Comparison of ENCODE assay signal across 21 cellular contexts in the genomic region with DNA sequence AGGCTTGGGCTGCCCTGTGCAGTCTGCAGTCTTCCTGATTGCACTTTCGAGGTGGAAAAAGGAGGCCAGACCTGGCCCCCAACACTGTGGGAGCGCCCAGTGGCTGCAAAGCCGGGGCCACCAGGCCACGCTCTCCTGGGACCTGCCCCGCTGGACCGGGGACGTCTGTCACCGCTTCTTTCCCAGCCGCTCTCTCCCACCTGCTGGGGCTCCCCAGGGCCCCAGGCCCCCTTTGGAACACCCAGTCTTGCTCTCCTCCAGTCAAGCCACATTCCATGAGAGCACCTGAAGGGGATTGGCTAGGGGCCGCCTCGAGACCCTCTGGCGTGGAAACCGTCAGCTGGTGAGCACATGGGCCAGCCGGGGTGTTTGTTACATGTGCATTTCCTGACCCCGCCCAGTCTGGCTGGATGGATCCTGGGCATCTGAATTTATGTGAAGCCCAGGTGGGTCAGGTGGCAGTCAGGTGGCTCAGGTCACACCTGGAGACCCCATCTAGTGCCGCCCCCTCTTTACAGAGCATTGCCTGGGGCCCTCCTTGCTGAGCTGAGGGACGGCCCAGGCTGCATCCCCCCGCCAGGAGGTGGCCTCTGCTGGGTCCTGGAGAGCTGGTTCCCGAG. TPM values are rescaled to one million over a fixed set of nuclear protein-coding genes. Genes with fewer than 3 reads are reported as not detected.
A peak's percentile ranks its signal among the peaks of the same experiment; 100 is the strongest.
DNase-seq lines count a peak whose midpoint lies in the region; ATAC-seq and TF ChIP-seq lines count a peak whose summit lies in the region.
"Had no signal": no experiment of that assay in that cellular context is flagged by ENCODE, and none has a peak within 500 bp of the region (broad histone marks: within the 10 kb centered on the region; RNA-seq: fewer than 3 reads in every experiment).

No MANE protein-coding gene starts in this region.

- H3K9ac ChIP-seq in endodermal cell (ENCODE audit: extremely low read depth, low read length, poor library complexity, severe bottlenecking): no peak overlapping the region
- H3K9ac ChIP-seq: SK-N-SH had no signal

- no peak overlapping the region for H3K4me3 Mint-ChIP-seq in endodermal cell
- H3K4me3 Mint-ChIP-seq: B cell had no signal

- no peak for ATAC-seq in heart right ventricle
- ATAC-seq in mucosa of descending colon: no peak
- ATAC-seq in upper lobe of right lung: no peak
- no peak for ATAC-seq in HG03442 (IDR thresholded peaks at IDR 0.05; ENCODE audit: unreplicated experiment)

- H3K27ac ChIP-seq in left ventricle myocardium inferior (replicated peaks) (no peak overlapping the region), heart right ventricle (no peak overlapping the region), endodermal cell (ENCODE audit: low read depth, low read length) (no peak overlapping the region), upper lobe of right lung (no peak overlapping the region)

- H3K27ac Mint-ChIP-seq in endodermal cell: no peak overlapping the region
- H3K27ac Mint-ChIP-seq: B cell had no signal

- H3K4me1 ChIP-seq in left ventricle myocardium inferior (no peaks in the 10 kb centered on the region), heart right ventricle (no peaks in the 10 kb centered on the region), endodermal cell (ENCODE audit: control insufficient read depth, insufficient read depth, low read length) (no peaks in the 10 kb centered on the region), mucosa of descending colon (ENCODE audit: low read depth) (no peaks in the 10 kb centered on the region), upper lobe of right lung (no peaks in the 10 kb centered on the region)

- no peak for TF ChIP-seq CTCF in left ventricle myocardium inferior (IDR thresholded peaks at IDR 0.05; ENCODE audit: borderline replicate concordance)
- TF ChIP-seq CTCF in heart right ventricle (IDR thresholded peaks at IDR 0.05): no peak
- no peak for TF ChIP-seq CTCF in endodermal cell (conservative IDR thresholded peaks at IDR 0.05)
- TF ChIP-seq CTCF in mucosa of descending colon (IDR thresholded peaks at IDR 0.05): no peak
- no peak for TF ChIP-seq CTCF in upper lobe of right lung (IDR thresholded peaks at IDR 0.05)

- no peaks in the 10 kb centered on the region for H3K36me3 Mint-ChIP-seq in endodermal cell (ENCODE audit: low read depth)

- H3K4me1 Mint-ChIP-seq in endodermal cell: no peaks in the 10 kb centered on the region
- H3K4me1 Mint-ChIP-seq: B cell had no signal

- peaks cover 66% of the 10 kb centered on the region for H3K27me3 ChIP-seq in left ventricle myocardium inferior (ENCODE audit: low read depth)
- peaks cover 4 to 45% (median 26%) of the 10 kb centered on the region in 7 donors for H3K27me3 ChIP-seq in heart right ventricle
- no peaks in the 10 kb centered on the region for H3K27me3 ChIP-seq in endodermal cell (ENCODE audit: control insufficient read depth, insufficient read depth, low read length, poor library complexity, severe bottlenecking)
- peaks cover 6% of the 10 kb centered on the region for H3K27me3 ChIP-seq in upper lobe of right lung

- H3K27me3 Mint-ChIP-seq in endodermal cell (ENCODE audit: insufficient read depth): peaks cover 9% of the 10 kb centered on the region

- H3K36me3 ChIP-seq in left ventricle myocardium inferior: no peaks in the 10 kb centered on the region
- no peaks in the 10 kb centered on the region for H3K36me3 ChIP-seq in heart right ventricle
- no peaks in the 10 kb centered on the region for H3K36me3 ChIP-seq in endodermal cell (ENCODE audit: control insufficient read depth, insufficient read depth, low read length)
- H3K36me3 ChIP-seq in mucosa of descending colon (ENCODE audit: low read depth): no peaks in the 10 kb centered on the region
- no peaks in the 10 kb centered on the region for H3K36me3 ChIP-seq in upper lobe of right lung

- H3K9me3 Mint-ChIP-seq in endodermal cell: peaks cover 4% of the 10 kb centered on the region

- WGBS in heart right ventricle, 2 donors: 68 to 73% methylated on average over 19 of the region's 19 CpGs
- WGBS in endodermal cell (ENCODE audit: insufficient coverage in 1 of 2, insufficient read length in 1 of 2), 2 experiments: 84 to 87% methylated on average over 16 to 19 of the region's 19 CpGs

- H3K4me3 ChIP-seq in left ventricle myocardium inferior (no peak overlapping the region), heart right ventricle (no peak overlapping the region), endodermal cell (ENCODE audit: low read length) (no peak overlapping the region), mucosa of descending colon (no peak overlapping the region), upper lobe of right lung (no peak overlapping the region)

- intact Hi-C loops in left ventricle myocardium inferior (cut with micrococcal nuclease) (no loop called here), heart right ventricle (cut with DNase I) (no loop called here), mucosa of descending colon (cut with DNase I, micrococcal nuclease) (no loop called here), upper lobe of right lung (cut with DNase I) (no loop called here)

- H3K9me3 ChIP-seq in left ventricle myocardium inferior (replicated peaks) (no peaks in the 10 kb centered on the region), heart right ventricle (no peaks in the 10 kb centered on the region), endodermal cell (ENCODE audit: control insufficient read depth, low read length) (no peaks in the 10 kb centered on the region), mucosa of descending colon (no peaks in the 10 kb centered on the region), upper lobe of right lung (no peaks in the 10 kb centered on the region)
- H3K9me3 ChIP-seq: SK-N-SH had no signal

- DNase-seq in left ventricle myocardium inferior (peak; percentile 7), heart right ventricle (no peak), endodermal cell (peak; percentile 35), mucosa of descending colon (peak in 2 of 3 donors; percentile 13 to 39), upper lobe of right lung (peak; percentile 41)
- DNase-seq in activated CD4-positive, alpha-beta T cell treated with anti-CD3 and anti-CD28 coated beads, Interleukin-2, amount 50 U/mL, for 48 hours: no peak
- DNase-seq: EL, GF-D8, Kasumi-1, NCI-H1092, NCI-H1436, NCI-H187 treated with DMSO at 0.1 percent for 48 hours, NCI-H2107, NCI-H446 treated with DMSO at 0.1 percent for 48 hours, NCI-H526 treated with DMSO at 0.1 percent for 48 hours, OCI-M1, SHP77 treated with DMSO at 0.1 percent for 48 hours, SK-N-SH had no signal

RNA-seq across cellular contexts. Expression of a gene that starts 37.7 kb away (rescaled TPM):
- total RNA-seq in left ventricle myocardium inferior (8.6 TPM), heart right ventricle (10 to 100 TPM in 2 of 10 donors, 1 to 10 TPM in 8; 3.1 to 14.9 (median 6.1) TPM), endodermal cell (1 to 10 TPM; 1.0 to 3.1 TPM), mucosa of descending colon (10 to 100 TPM in 1 of 3 donors, 1 to 10 TPM in 2; 6.9 to 12.8 (median 8.4) TPM), upper lobe of right lung (19.0 TPM)
- polyA plus RNA-seq in heart right ventricle: 10 to 100 TPM in 1 of 2 donors, 1 to 10 TPM in 1; 6.0 to 17.6 TPM
- 5.5 TPM for polyA plus RNA-seq in endodermal cell (2013, experiment 1 of 2)
- polyA plus RNA-seq in endodermal cell (2013, experiment 2 of 2): 4.3 TPM
- total RNA-seq: MCF 10A had no signal
- polyA plus RNA-seq: SK-N-SH had no signal

Comparison
In these comparisons a context has a peak if more than half of its experiments do, and no peak if none do; other contexts are left out.
1. DNase-seq: peak in left ventricle myocardium inferior (single experiment), endodermal cell (single experiment), mucosa of descending colon (2 of 3) and upper lobe of right lung (single experiment); none in heart right ventricle (0 of 2) and activated CD4-positive, alpha-beta T cell treated with anti-CD3 and anti-CD28 coated beads, Interleukin-2, amount 50 U/mL, for 48 hours (0 of 2).